Comparison of ENCODE assay signal across 14 cellular contexts in genomic region chr4:185122681-185123345, GRCh38. TPM values are rescaled to one million over a fixed set of nuclear protein-coding genes. Genes with fewer than 3 reads are reported as not detected.
DNase-seq lines count a peak whose midpoint lies in the region; ATAC-seq and TF ChIP-seq lines count a peak whose summit lies in the region.
"Had no signal": no experiment of that assay in that cellular context is flagged by ENCODE, and none has a peak within 500 bp of the region (broad histone marks: within the 10 kb centered on the region; RNA-seq: fewer than 3 reads in every experiment).

No MANE protein-coding gene starts in this region.

- no peak overlapping the region for H3K27ac Mint-ChIP-seq in Caco-2 (ENCODE audit: unreplicated experiment)
- H3K27ac Mint-ChIP-seq: activated CD8-positive, alpha-beta T cell treated with anti-CD3 and anti-CD28 coated beads for 36 hours; B cell had no signal

- intact Hi-C loops in Caco-2 (cut with micrococcal nuclease; ENCODE audit: unreplicated experiment), result no loop called here

- H3K27me3 ChIP-seq in Caco-2 (replicated peaks; ENCODE audit: control insufficient read depth, insufficient read depth, low read length), result no peaks in the 10 kb centered on the region
- H3K27me3 ChIP-seq in osteoblast (ENCODE audit: insufficient read depth, low read length), result peaks cover 26% of the 10 kb centered on the region

- peak; percentile 28 for DNase-seq in Caki2 (ENCODE audit: low read depth)
- peak; percentile 48 for DNase-seq in NCI-H187 treated with DMSO at 0.1 percent for 48 hours (lab: John Stamatoyannopoulos, UW)
- no peak for DNase-seq in Caco-2
- DNase-seq in KBM-7, result no peak
- DNase-seq in ureter (ENCODE audit: low spot score), result no peak
- DNase-seq in osteoblast (ENCODE audit: insufficient read length, low spot score, missing footprints), result no peak
- DNase-seq: activated CD8-positive, alpha-beta T cell treated with anti-CD3 and anti-CD28 coated beads for 36 hours; amniotic stem cell; NCI-H2171 treated with DMSO at 0.1 percent for 48 hours; stimulated activated CD4-positive, alpha-beta T cell treated with anti-CD3 and anti-CD28 coated beads, Interleukin-15, amount 100 ng/mL, for 24 hours; stomach had no signal

- H3K36me3 ChIP-seq in Caco-2 (ENCODE audit: control insufficient read depth, insufficient read depth, low read length) (no peaks in the 10 kb centered on the region), osteoblast (ENCODE audit: insufficient read depth, low read length) (no peaks in the 10 kb centered on the region)
- H3K36me3 ChIP-seq: stomach had no signal

- no peak overlapping the region for H3K27ac ChIP-seq in osteoblast (ENCODE audit: low read depth, low read length)
- H3K27ac ChIP-seq: stomach had no signal

- no peak overlapping the region for H2AFZ ChIP-seq in osteoblast (ENCODE audit: low read length)

- no TSS peak for BruUV-seq in Caco-2 (replicated peaks; lab: Mats Ljungman, UMichigan)

- H3K4me1 Mint-ChIP-seq in Caco-2 (ENCODE audit: low read depth, unreplicated experiment), result no peaks in the 10 kb centered on the region

- H3K9me3 Mint-ChIP-seq in Caco-2 (ENCODE audit: unreplicated experiment), result no peaks in the 10 kb centered on the region
- H3K9me3 Mint-ChIP-seq: activated CD8-positive, alpha-beta T cell treated with anti-CD3 and anti-CD28 coated beads for 36 hours had no signal

- no peak overlapping the region for H3K4me2 ChIP-seq in osteoblast (ENCODE audit: insufficient read depth, low read length)

- H3K4me3 Mint-ChIP-seq in Caco-2 (ENCODE audit: unreplicated experiment), result no peak overlapping the region
- H3K4me3 Mint-ChIP-seq: activated CD8-positive, alpha-beta T cell treated with anti-CD3 and anti-CD28 coated beads for 36 hours; B cell had no signal

- no peak overlapping the region for H3K4me3 ChIP-seq in Caco-2 (ENCODE audit: low read depth, low read length)
- no peak overlapping the region for H3K4me3 ChIP-seq in osteoblast (ENCODE audit: insufficient read depth, low read length)
- H3K4me3 ChIP-seq: stomach had no signal

- in situ Hi-C loops in Caki2 (cut with HindIII; ENCODE audit: low pct_unique_long_range_greater_than_20kb, low sequenced_read_pairs), result no loop called here
- in situ Hi-C loops in KBM-7 (cut with MboI; ENCODE audit: low pct_unique_long_range_greater_than_20kb, low sequenced_read_pairs), result loop anchor here (25.0 kb wide), 1 partner anchor 386 kb away; the partner anchor contains the start of gene CENPU

- H3K36me3 Mint-ChIP-seq in Caco-2 (ENCODE audit: insufficient read depth, unreplicated experiment), result no peaks in the 10 kb centered on the region

- H3K9me3 ChIP-seq in Caco-2 (no peaks in the 10 kb centered on the region), osteoblast (ENCODE audit: low read depth, low read length) (no peaks in the 10 kb centered on the region)
- H3K9me3 ChIP-seq: stomach had no signal

- CTCF ChIA-PET in Caco-2 (lab: Charles Lee), result interaction anchor here (0.6 kb wide), 1 partner anchor 342 kb away, joined by 3 read pairs; no protein-coding TSS in a partner anchor

- no peaks in the 10 kb centered on the region for H3K79me2 ChIP-seq in osteoblast (ENCODE audit: insufficient read depth, low read length)

- POLR2A ChIA-PET in Caco-2 (lab: Charles Lee), result no interaction called here

- ATAC-seq in GM19043 (IDR thresholded peaks at IDR 0.05; ENCODE audit: low read depth, unreplicated experiment) (peak; percentile 43), HG02852 (IDR thresholded peaks at IDR 0.05; ENCODE audit: unreplicated experiment) (peak; percentile 81)
- ATAC-seq: activated CD8-positive, alpha-beta T cell treated with anti-CD3 and anti-CD28 coated beads for 36 hours had no signal

- peaks cover 5% of the 10 kb centered on the region for H3K27me3 Mint-ChIP-seq in Caco-2 (ENCODE audit: insufficient read depth, unreplicated experiment)

- TF ChIP-seq CTCF in Caco-2 (IDR thresholded peaks at IDR 0.05; ENCODE audit: insufficient read depth in 1 of 2, low read depth in 1 of 2, low read length in 1 of 2, severe bottlenecking in 1 of 2, unreplicated experiment in 1 of 2) (no peak), osteoblast (IDR thresholded peaks at IDR 0.05; ENCODE audit: extremely low read depth, low read depth, low read length) (no peak)

- H3K4me1 ChIP-seq in Caco-2 (no peaks in the 10 kb centered on the region; the same call in 1 of the 2 replicates), osteoblast (ENCODE audit: insufficient read depth, low read length) (peaks cover 8% of the 10 kb centered on the region)

- H4K20me1 ChIP-seq in osteoblast (ENCODE audit: insufficient read depth, low read length), result no peaks in the 10 kb centered on the region

RNA-seq across cellular contexts. Expression of gene SLC25A4, which starts 20.3 kb away (rescaled TPM):
- 13.2 and 23.3 TPM in 2 replicates for total RNA-seq in Caki2 (2014; rRNA removed; shearing (Covaris generic); ENCODE audit: low replicate concordance)
- total RNA-seq in Caco-2 (2022) (24.1 and 24.6 TPM in 2 replicates), ureter (28.0 TPM), osteoblast (8.3 and 14.1 TPM in 2 replicates)

Comparison
In these comparisons a context has a peak if more than half of its experiments do, and no peak if none do; other contexts are left out.
1. DNase-seq: peak in Caki2 (single experiment) and NCI-H187 treated with DMSO at 0.1 percent for 48 hours (single experiment); none in Caco-2 (0 of 2), KBM-7 (single experiment), ureter (single experiment) and osteoblast (single experiment).